In the genomic region with DNA sequence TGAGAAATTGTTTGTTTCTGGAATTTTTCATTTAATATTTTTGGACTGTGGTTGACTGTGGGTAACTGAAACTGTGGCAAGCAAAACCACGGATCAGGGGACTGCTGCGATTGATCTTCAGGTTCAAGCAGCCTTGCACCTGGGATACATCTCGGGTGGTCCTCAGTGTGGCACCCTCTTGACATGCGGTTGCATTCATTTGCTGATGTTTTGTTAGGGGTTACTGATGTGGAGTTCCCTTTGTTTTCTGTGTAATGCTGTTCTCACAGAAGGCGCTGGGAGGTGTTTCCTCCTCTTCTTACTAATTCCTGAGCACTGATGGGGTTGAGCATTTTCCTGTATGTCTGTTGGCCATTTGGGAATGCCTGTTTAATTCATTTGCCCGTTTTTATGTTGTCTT, we compare ENCODE assay signal across 21 cellular contexts.
DNase-seq lines count a peak whose midpoint lies in the region; ATAC-seq and TF ChIP-seq lines count a peak whose summit lies in the region.
"Had no signal": no experiment of that assay in that cellular context is flagged by ENCODE, and none has a peak within 500 bp of the region (broad histone marks: within the 10 kb centered on the region; RNA-seq: fewer than 3 reads in every experiment).

No MANE protein-coding gene starts in this region.

- no peaks in the 10 kb centered on the region for H3K27me3 Mint-ChIP-seq in stimulated activated naive B cell treated with anti-CD40 and anti-IgM and Interleukin-4, amounts not matched to agents 10 μg/mL and 1 μg/mL and 100 μg/mL, for 72 hours
- H3K27me3 Mint-ChIP-seq: activated naive CD8-positive, alpha-beta T cell treated with anti-CD3 and anti-CD28 coated beads, Interleukin-2, amount 10 ng/mL, durations not matched to agents 7 days and 5 days had no signal

- H3K27ac ChIP-seq in RWPE1: peak overlapping the region; percentile 7
- H3K27ac ChIP-seq: 22Rv1, gastroesophageal sphincter had no signal

- peak overlapping the region; percentile 92 for H3K27ac Mint-ChIP-seq in stimulated activated naive B cell treated with anti-CD40 and anti-IgM and Interleukin-4, amounts not matched to agents 10 μg/mL and 1 μg/mL and 100 μg/mL, for 72 hours
- H3K27ac Mint-ChIP-seq: activated naive CD8-positive, alpha-beta T cell treated with anti-CD3 and anti-CD28 coated beads, Interleukin-2, amount 10 ng/mL, durations not matched to agents 7 days and 5 days had no signal

- POLR2A ChIA-PET in RWPE1 (lab: Yijun Ruan, JAX; ENCODE audit: low non-redundant PET): no interaction called here

- H3K4me1 Mint-ChIP-seq in stimulated activated naive B cell treated with anti-CD40 and anti-IgM and Interleukin-4, amounts not matched to agents 10 μg/mL and 1 μg/mL and 100 μg/mL, for 72 hours: peaks cover 38 to 75% of the 10 kb centered on the region in 2 donors

- peak; percentile 53 for DNase-seq in NCI-H2107 treated with DMSO at 0.1 percent for 48 hours (lab: John Stamatoyannopoulos, UW; ENCODE audit: unreplicated experiment)
- DNase-seq in NCI-H2107 (lab: John Stamatoyannopoulos, UW): no peak
- no peak for DNase-seq in RWPE1 (ENCODE audit: low spot score)
- DNase-seq in iPS DF 19.7 (ENCODE audit: low read depth, low spot score): peak; percentile 79
- no peak for DNase-seq in stimulated activated naive B cell treated with anti-CD40 and anti-IgM and Interleukin-4, amounts not matched to agents 10 μg/mL and 1 μg/mL and 100 μg/mL, for 72 hours
- DNase-seq in Kasumi-1 (lab: John Stamatoyannopoulos, UW): no peak
- DNase-seq in islet precursor cell: no peak
- no peak for DNase-seq in CD1c-positive myeloid dendritic cell (ENCODE audit: extremely low spot score)
- DNase-seq: activated naive CD8-positive, alpha-beta T cell treated with anti-CD3 and anti-CD28 coated beads, Interleukin-2, amount 10 ng/mL, durations not matched to agents 7 days and 5 days; activated T-cell treated with anti-CD3 and anti-CD28 coated beads for 4 hours; caudate nucleus; GDM1; NCI-H446; right cardiac atrium; stimulated activated CD4-positive, alpha-beta T cell treated with anti-CD3 and anti-CD28 coated beads, Interleukin-2, amount 100 ng/mL, for 24 hours; stimulated activated CD8-positive, alpha-beta memory T cell treated with anti-CD3 and anti-CD28 coated beads, Interleukin-4, amount 100 ng/mL, for 48 hours; T-helper 1 cell; trophoblast cell had no signal

- ATAC-seq in stimulated activated naive B cell treated with anti-CD40 and anti-IgM and Interleukin-4, amounts not matched to agents 10 μg/mL and 1 μg/mL and 100 μg/mL, for 72 hours (replicated peaks): peak; percentile 75 to 79
- ATAC-seq: gastroesophageal sphincter, Panc1, right cardiac atrium had no signal

- H3K9me3 Mint-ChIP-seq in stimulated activated naive B cell treated with anti-CD40 and anti-IgM and Interleukin-4, amounts not matched to agents 10 μg/mL and 1 μg/mL and 100 μg/mL, for 72 hours: no peaks in the 10 kb centered on the region
- H3K9me3 Mint-ChIP-seq: activated naive CD8-positive, alpha-beta T cell treated with anti-CD3 and anti-CD28 coated beads, Interleukin-2, amount 10 ng/mL, durations not matched to agents 7 days and 5 days had no signal

- peaks cover 30 to 50% of the 10 kb centered on the region in 2 donors for H3K36me3 Mint-ChIP-seq in stimulated activated naive B cell treated with anti-CD40 and anti-IgM and Interleukin-4, amounts not matched to agents 10 μg/mL and 1 μg/mL and 100 μg/mL, for 72 hours

- H3K4me3 Mint-ChIP-seq in stimulated activated naive B cell treated with anti-CD40 and anti-IgM and Interleukin-4, amounts not matched to agents 10 μg/mL and 1 μg/mL and 100 μg/mL, for 72 hours: peak overlapping the region; percentile 41 to 51
- H3K4me3 Mint-ChIP-seq: activated naive CD8-positive, alpha-beta T cell treated with anti-CD3 and anti-CD28 coated beads, Interleukin-2, amount 10 ng/mL, durations not matched to agents 7 days and 5 days had no signal

- CTCF ChIA-PET in RWPE1 (lab: Yijun Ruan, JAX): interaction anchor here (0.6 kb wide), 1 partner anchor 48 kb away, joined by 3 read pairs; no protein-coding TSS in a partner anchor

- TF ChIP-seq CTCF in RWPE1 (conservative IDR thresholded peaks at IDR 0.05; ENCODE audit: low read depth): no peak

Comparison
In these comparisons a context has a peak if more than half of its experiments do, and no peak if none do; other contexts are left out.
1. DNase-seq: peak in NCI-H2107 treated with DMSO at 0.1 percent for 48 hours (single experiment) and iPS DF 19.7 (single experiment); none in NCI-H2107 (single experiment), RWPE1 (single experiment), stimulated activated naive B cell treated with anti-CD40 and anti-IgM and Interleukin-4, amounts not matched to agents 10 μg/mL and 1 μg/mL and 100 μg/mL, for 72 hours (single experiment), Kasumi-1 (0 of 2), islet precursor cell (single experiment) and CD1c-positive myeloid dendritic cell (single experiment).